In genomic region chrX:118682258-118683014, GRCh38 we compare ENCODE assay signal across 23 cellular contexts. TPM values are rescaled to one million over a fixed set of nuclear protein-coding genes. Genes with fewer than 3 reads are reported as not detected.
DNase-seq lines count a peak whose midpoint lies in the region; ATAC-seq, FAIRE-seq and TF ChIP-seq lines count a peak whose summit lies in the region.
"Had no signal": no experiment of that assay in that cellular context is flagged by ENCODE, and none has a peak within 500 bp of the region (broad histone marks: within the 10 kb centered on the region; RNA-seq: fewer than 3 reads in every experiment).

No MANE protein-coding gene starts in this region.

- FAIRE-seq in endothelial cell of umbilical vein (lab: Jason Lieb, UNC) (no peak), pancreas (lab: Jason Lieb, UNC) (peak; percentile 63)
- FAIRE-seq: A204.1, GM12891 had no signal

- H3K9ac ChIP-seq in endothelial cell of umbilical vein (replicated peaks; ENCODE audit: extremely low read depth, insufficient read depth, low read length) = no peak overlapping the region
- H3K9ac ChIP-seq: BLaER1 treated with 17β-estradiol and CSF1 and Interleukin-3, amounts not matched to agents 10 nM and 100 nM; KMS-11 had no signal

- intact Hi-C loops in endothelial cell of umbilical vein (cut with micrococcal nuclease) (no loop called here), pancreas (cut with DNase I) (no loop called here)

- no peak overlapping the region for H3K4me3 ChIP-seq in endothelial cell of umbilical vein (replicated peaks in 1 of 3; ENCODE audit: insufficient read depth in 1 of 3, low read depth in 1 of 3, low read length in 3 of 3)
- no peak overlapping the region for H3K4me3 ChIP-seq in pancreas
- H3K4me3 ChIP-seq: BLaER1 treated with 17β-estradiol and CSF1 and Interleukin-3, amounts not matched to agents 10 nM and 100 nM; breast epithelium; left lung; uterus had no signal

- H3K9me1 ChIP-seq in endothelial cell of umbilical vein (replicated peaks; ENCODE audit: control insufficient read depth, extremely low read depth, insufficient read depth, low read length) = no peaks in the 10 kb centered on the region

- H3K79me2 ChIP-seq in endothelial cell of umbilical vein (ENCODE audit: control insufficient read depth, insufficient read depth, low read length) = no peaks in the 10 kb centered on the region

- H3K27ac Mint-ChIP-seq in chondrocyte (ENCODE audit: unreplicated experiment) = no peak overlapping the region
- H3K27ac Mint-ChIP-seq in T-cell = no peak overlapping the region
- H3K27ac Mint-ChIP-seq: activated T-helper 17 cell treated with anti-CD3 and anti-CD28 coated beads, Interleukin-2, amount 50 U/mL, for 72 hours had no signal

- H2AFZ ChIP-seq in endothelial cell of umbilical vein (ENCODE audit: low read depth, low read length) = no peak overlapping the region

- H3K36me3 Mint-ChIP-seq in chondrocyte (ENCODE audit: low read depth) = peaks cover 1% of the 10 kb centered on the region
- H3K36me3 Mint-ChIP-seq in T-cell = peaks cover 15% of the 10 kb centered on the region

- H3K4me1 ChIP-seq in endothelial cell of umbilical vein (ENCODE audit: control insufficient read depth, extremely low read depth, insufficient read depth, low read length) = no peaks in the 10 kb centered on the region
- H3K4me1 ChIP-seq in pancreas = no peaks in the 10 kb centered on the region
- H3K4me1 ChIP-seq: BLaER1 treated with 17β-estradiol and CSF1 and Interleukin-3, amounts not matched to agents 10 nM and 100 nM; left lung; uterus had no signal

- no peak overlapping the region for H3K4me3 Mint-ChIP-seq in chondrocyte (ENCODE audit: unreplicated experiment)
- H3K4me3 Mint-ChIP-seq in T-cell = no peak overlapping the region
- H3K4me3 Mint-ChIP-seq: activated T-helper 17 cell treated with anti-CD3 and anti-CD28 coated beads, Interleukin-2, amount 50 U/mL, for 72 hours had no signal

- no peak overlapping the region for H3K27ac ChIP-seq in endothelial cell of umbilical vein (ENCODE audit: insufficient read depth, low read depth, low read length)
- no peak overlapping the region for H3K27ac ChIP-seq in pancreas
- H3K27ac ChIP-seq: BLaER1 treated with 17β-estradiol and CSF1 and Interleukin-3, amounts not matched to agents 10 nM and 100 nM; breast epithelium; KMS-11; left lung; uterus had no signal

- POLR2A ChIA-PET in endothelial cell of umbilical vein (lab: Charles Lee) (no interaction called here), T-cell (lab: Charles Lee) (no interaction called here)

- no TSS peak for BruUV-seq in endothelial cell of umbilical vein (replicated peaks; lab: Mats Ljungman, UMichigan)

- no peaks in the 10 kb centered on the region for H4K20me1 ChIP-seq in endothelial cell of umbilical vein (replicated peaks; ENCODE audit: control insufficient read depth, extremely low read depth, insufficient read depth, low read length)
- H4K20me1 ChIP-seq: BLaER1 treated with 17β-estradiol and CSF1 and Interleukin-3, amounts not matched to agents 10 nM and 100 nM had no signal

- no peak overlapping the region for H3K4me2 ChIP-seq in endothelial cell of umbilical vein (ENCODE audit: insufficient read depth, low read length)
- H3K4me2 ChIP-seq: BLaER1 treated with 17β-estradiol and CSF1 and Interleukin-3, amounts not matched to agents 10 nM and 100 nM; KMS-11 had no signal

- H3K27me3 ChIP-seq in endothelial cell of umbilical vein (ENCODE audit: control insufficient read depth in 2 of 2, insufficient read depth in 2 of 2, low read length in 2 of 2) (no peaks in the 10 kb centered on the region), pancreas (no peaks in the 10 kb centered on the region)
- H3K27me3 ChIP-seq: left lung, uterus had no signal

- H3K9me3 Mint-ChIP-seq in chondrocyte (ENCODE audit: low read depth) (no peaks in the 10 kb centered on the region), T-cell (no peaks in the 10 kb centered on the region)
- H3K9me3 Mint-ChIP-seq: activated T-helper 17 cell treated with anti-CD3 and anti-CD28 coated beads, Interleukin-2, amount 50 U/mL, for 72 hours had no signal

- H3K4me1 Mint-ChIP-seq in chondrocyte (ENCODE audit: low read depth) (peaks cover 5% of the 10 kb centered on the region), T-cell (no peaks in the 10 kb centered on the region)
- H3K4me1 Mint-ChIP-seq: activated T-helper 17 cell treated with anti-CD3 and anti-CD28 coated beads, Interleukin-2, amount 50 U/mL, for 72 hours had no signal

- H3K27me3 Mint-ChIP-seq in chondrocyte (ENCODE audit: low read depth) = no peaks in the 10 kb centered on the region
- H3K27me3 Mint-ChIP-seq in T-cell = no peaks in the 10 kb centered on the region
- H3K27me3 Mint-ChIP-seq: activated T-helper 17 cell treated with anti-CD3 and anti-CD28 coated beads, Interleukin-2, amount 50 U/mL, for 72 hours had no signal

- dilution Hi-C loops in endothelial cell of umbilical vein (cut with MboI; ENCODE audit: extremely low pct_ligation_motif_present, low sequenced_read_pairs) = no loop called here

- DNase-seq in NCI-H2029 (lab: John Stamatoyannopoulos, UW) (peak; percentile 35), NCI-H2029 treated with DMSO at 0.1 percent for 48 hours (lab: John Stamatoyannopoulos, UW) (no peak), NCI-H526 (lab: John Stamatoyannopoulos, UW) (peak; percentile 82 to 94), endothelial cell of umbilical vein (ENCODE audit: low read depth, low spot score) (peak; percentile 57), pancreas (no peak), chondrocyte (ENCODE audit: low spot score) (no peak), T-cell (no peak)
- DNase-seq: activated CD4-positive, alpha-beta T cell treated with anti-CD3 and anti-CD28 coated beads for 4 hours; left lung; NCI-H1048; NCI-H2227 treated with DMSO at 0.1 percent for 48 hours; stimulated activated CD4-positive, alpha-beta T cell treated with anti-CD3 and anti-CD28 coated beads, Interleukin-12 subunit alpha, Interleukin-12 subunit beta, amount 100 ng/mL, for 4 hours; stimulated activated CD8-positive, alpha-beta memory T cell treated with anti-CD3 and anti-CD28 coated beads, Interleukin-4, amount 100 ng/mL, for 48 hours; substantia nigra; SW 1271; uterus had no signal

- CTCF ChIA-PET in endothelial cell of umbilical vein (lab: Charles Lee) (no interaction called here), T-cell (lab: Charles Lee) (interaction anchor here in 1 of 2 donors (0.6 kb wide), 1 partner anchor 1275 kb away, joined by 3 read pairs; no protein-coding TSS in a partner anchor)

- 4 to 5% methylated on average over 2 of the region's 2 CpGs for WGBS in pancreas, 2 donors

- H3K36me3 ChIP-seq in endothelial cell of umbilical vein (ENCODE audit: control insufficient read depth in 2 of 2, extremely low read depth in 1 of 2, insufficient read depth in 2 of 2, low read length in 2 of 2) (no peaks in the 10 kb centered on the region), pancreas (no peaks in the 10 kb centered on the region)
- H3K36me3 ChIP-seq: breast epithelium, uterus had no signal

- ATAC-seq in pancreas (peak; percentile 67 to 81 (median 79)), HG03280 (IDR thresholded peaks at IDR 0.05; ENCODE audit: unreplicated experiment) (no peak), T-cell (replicated peaks in 1 of 4) (no peak)
- ATAC-seq: activated T-helper 17 cell treated with anti-CD3 and anti-CD28 coated beads, Interleukin-2, amount 50 U/mL, for 72 hours; left lung had no signal

- TF ChIP-seq CTCF in endothelial cell of umbilical vein (IDR thresholded peaks at IDR 0.05; ENCODE audit: extremely low read depth in 1 of 2, insufficient read depth in 1 of 2, low read depth in 1 of 2, low read length in 2 of 2) (no peak), pancreas (IDR thresholded peaks at IDR 0.05) (no peak), chondrocyte (IDR thresholded peaks at IDR 0.05) (no peak)

- no peak for TF ChIP-seq POLR2A in endothelial cell of umbilical vein (IDR thresholded peaks at IDR 0.05; ENCODE audit: low read depth, low read length)

- H3K9me3 ChIP-seq in endothelial cell of umbilical vein (replicated peaks; ENCODE audit: control insufficient read depth, insufficient read depth, low read length) (no peaks in the 10 kb centered on the region), pancreas (no peaks in the 10 kb centered on the region)
- H3K9me3 ChIP-seq: BLaER1 treated with 17β-estradiol and CSF1 and Interleukin-3, amounts not matched to agents 10 nM and 100 nM; breast epithelium; left lung; uterus had no signal

TF ChIP-seq in endothelial cell of umbilical vein, 7 proteins besides CTCF, POLR2A, EP300 and RAD21:
- TF ChIP-seq MYC (IDR thresholded peaks at IDR 0.05; ENCODE audit: low read depth, low read length) (no peak), EZH2 (IDR thresholded peaks at IDR 0.05; ENCODE audit: borderline replicate concordance, low read depth, low read length, severe bottlenecking) (no peak), POLR2AphosphoS5 (IDR thresholded peaks at IDR 0.05; ENCODE audit: insufficient read depth, low read depth, low read length) (no peak), GATA2 (IDR thresholded peaks at IDR 0.05; ENCODE audit: insufficient read depth, insufficient read length, low read depth, low read length) (no peak), JUN (IDR thresholded peaks at IDR 0.05; ENCODE audit: borderline replicate concordance, insufficient read depth, insufficient read length, low read depth) (no peak), FOS (IDR thresholded peaks at IDR 0.05; ENCODE audit: borderline replicate concordance, insufficient read depth, low read length) (no peak)
- TF ChIP-seq, protein P1, sequence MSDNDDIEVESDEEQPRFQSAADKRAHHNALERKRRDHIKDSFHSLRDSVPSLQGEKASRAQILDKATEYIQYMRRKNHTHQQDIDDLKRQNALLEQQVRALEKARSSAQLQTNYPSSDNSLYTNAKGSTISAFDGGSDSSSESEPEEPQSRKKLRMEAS (IDR thresholded peaks at IDR 0.05; ENCODE audit: insufficient read depth, insufficient read length) = no peak

RNA-seq across cellular contexts. Expression of gene IL13RA1, which starts 45.0 kb away (rescaled TPM):
- total RNA-seq in endothelial cell of umbilical vein = 61.9 and 66.4 TPM in 2 replicates
- polyA plus RNA-seq in endothelial cell of umbilical vein = 32.8 and 40.7 TPM in 2 replicates
- 45.2 and 46.9 TPM in 2 replicates for polyA plus RNA-seq in endothelial cell of umbilical vein (2011; cell fraction: cytosol; rRNA removed)
- 24.0 and 31.2 TPM in 2 replicates for polyA plus RNA-seq in endothelial cell of umbilical vein (2011; cell fraction: nucleus; rRNA removed)
- 68.4 and 74.8 TPM in 2 replicates for polyA plus RNA-seq in endothelial cell of umbilical vein (2012)
- polyA minus RNA-seq in endothelial cell of umbilical vein = 35.9 and 49.6 TPM in 2 replicates
- polyA minus RNA-seq in endothelial cell of umbilical vein (2011; cell fraction: cytosol; rRNA and poly(A)+ RNA removed) = 15.4 TPM
- polyA minus RNA-seq in endothelial cell of umbilical vein (2011; cell fraction: nucleus; rRNA and poly(A)+ RNA removed) = 21.7 and 33.2 TPM in 2 replicates
- 10 to 100 TPM; 13.9 to 46.8 (median 23.3) TPM for total RNA-seq in pancreas
- polyA plus RNA-seq in pancreas = 10 to 100 TPM in 1 of 2 donors, 1 to 10 TPM in 1; 9.2 to 12.9 TPM
- total RNA-seq in chondrocyte = 64.4 to 70.4 TPM (median 68.2 TPM) in 3 replicates
- 1 to 10 TPM in 2 of 5 donors, under 1 TPM in 2, not detected in 1; 0.50 to 1.1 (median 0.87) TPM for total RNA-seq in T-cell

Comparison
In these comparisons a context has a peak if more than half of its experiments do, and no peak if none do; other contexts are left out.
1. DNase-seq: peak in NCI-H2029 (single experiment), NCI-H526 (2 of 2) and endothelial cell of umbilical vein (single experiment); none in NCI-H2029 treated with DMSO at 0.1 percent for 48 hours (single experiment), pancreas (0 of 6), chondrocyte (single experiment) and T-cell (0 of 34).
2. ATAC-seq: peak in pancreas (4 of 4); none in HG03280 (single experiment) and T-cell (0 of 4).
3. RNA of gene IL13RA1, which starts 45.0 kb away (total RNA-seq): 64.4 to 70.4 TPM in chondrocyte, 61.9 to 66.4 TPM in endothelial cell of umbilical vein and 13.9 to 46.8 TPM in pancreas; 0.50 to 1.1 TPM in T-cell; every median in the first group is over 4 times any median in the second.